In the genomic region with DNA sequence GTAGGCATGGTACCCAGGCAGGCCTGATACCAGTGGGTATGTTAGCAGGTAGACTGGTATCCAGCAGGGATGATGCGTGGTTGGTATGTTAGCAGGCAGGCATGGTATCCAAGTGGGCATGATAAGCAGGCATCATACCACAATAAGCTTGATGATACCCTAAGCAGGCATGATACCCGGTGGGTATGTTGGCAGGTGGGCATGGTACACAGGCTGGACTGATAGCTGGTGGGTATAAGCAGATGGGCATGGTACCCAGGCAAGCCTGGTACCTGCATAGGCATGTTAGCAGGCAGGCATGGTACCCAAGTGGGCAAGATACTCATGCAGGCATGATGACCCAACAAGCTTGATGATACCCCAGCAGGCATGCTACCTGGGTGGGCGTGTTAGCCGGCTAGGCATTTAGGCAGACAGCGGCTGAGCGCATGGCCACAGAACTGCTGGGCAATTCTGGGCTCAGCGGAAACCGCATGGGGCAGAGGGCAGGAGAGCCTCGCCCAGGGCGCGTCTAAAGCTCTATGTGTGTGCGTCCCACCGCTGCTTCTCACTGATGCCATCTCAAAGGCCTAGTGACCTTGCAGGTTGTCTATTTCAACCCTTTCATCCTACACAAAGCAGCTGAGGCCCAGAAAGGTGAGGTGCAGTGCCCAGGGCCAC, we compare ENCODE assay signal across 2 cellular contexts.
TF ChIP-seq lines count a peak whose summit lies in the region.

No MANE protein-coding gene starts in this region.

TF ChIP-seq in IMR-90, 13 proteins besides CTCF, POLR2A, EP300 and RAD21:
- no peak for TF ChIP-seq NFE2L2 (IDR thresholded peaks at IDR 0.05; ENCODE audit: low read depth, low read length)
- no peak for TF ChIP-seq FOS (IDR thresholded peaks at IDR 0.05; ENCODE audit: low read depth, low read length)
- no peak for TF ChIP-seq ELK1 (IDR thresholded peaks at IDR 0.05; ENCODE audit: borderline replicate concordance, low read depth, low read length)

TF ChIP-seq in HEK293T, 16 proteins besides CTCF, POLR2A, EP300 and RAD21:
- TF ChIP-seq BHLHE40 (IDR thresholded peaks at IDR 0.05; ENCODE audit: borderline replicate concordance), result no peak
